Comparison of ENCODE assay signal across 20 cellular contexts in genomic region chr16:86151372-86151950, GRCh38.
"Had no signal": no experiment of that assay in that cellular context is flagged by ENCODE, and none has a peak within 500 bp of the region (broad histone marks: within the 10 kb centered on the region; RNA-seq: fewer than 3 reads in every experiment).

No MANE protein-coding gene starts in this region.

- H3K9me3 Mint-ChIP-seq: activated naive CD4-positive, alpha-beta T cell treated with anti-CD3 and anti-CD28 coated beads, Interleukin-2, amount 50 U/mL, for 72 hours; activated T-cell treated with anti-CD3 and anti-CD28 coated beads, Interleukin-2, amount 50 U/mL, for 24 hours; central memory CD8-positive, alpha-beta T cell; dendritic cell treated with granulocyte-macrophage colony-stimulating factor and Interleukin-4, amounts not matched to agents 40 ng/mL and 50 ng/mL, for 4 days; endodermal cell; stimulated activated naive CD8-positive, alpha-beta T cell treated with anti-CD3 and anti-CD28 coated beads, Interleukin-15, amount 100 ng/mL, for 72 hours had no signal

- DNase-seq: activated CD4-positive, alpha-beta T cell treated with anti-CD3 and anti-CD28 coated beads, Interleukin-2, amount 50 U/mL, for 4 hours; activated CD4-positive, CD25-positive, alpha-beta regulatory T cell treated with anti-CD3 and anti-CD28 coated beads, Interleukin-2, amount 50 U/mL, for 72 hours; activated effector memory CD4-positive, alpha-beta T cell treated with Interleukin-2 at 50 U/mL for 16 hours; activated T-cell treated with anti-CD3 and anti-CD28 coated beads, Interleukin-2, amount 50 U/mL, for 24 hours; amniotic stem cell; body of pancreas; endodermal cell; erythroblast; foreskin keratinocyte; heart left ventricle; midbrain; stimulated activated CD4-positive, alpha-beta T cell treated with anti-CD3 and anti-CD28 coated beads, Interleukin-15, amount 100 ng/mL, for 24 hours; stimulated activated CD4-positive, alpha-beta T cell treated with anti-CD3 and anti-CD28 coated beads, Interleukin-4, amount 100 ng/mL, for 24 hours; stimulated activated naive CD8-positive, alpha-beta T cell treated with anti-CD3 and anti-CD28 coated beads, Interleukin-15, amount 100 ng/mL, for 72 hours; T-helper 9 cell; thyroid gland had no signal

- H3K4me1 Mint-ChIP-seq: central memory CD8-positive, alpha-beta T cell; endodermal cell; stimulated activated naive CD8-positive, alpha-beta T cell treated with anti-CD3 and anti-CD28 coated beads, Interleukin-15, amount 100 ng/mL, for 72 hours had no signal

- H3K36me3 Mint-ChIP-seq: activated naive CD4-positive, alpha-beta T cell treated with anti-CD3 and anti-CD28 coated beads, Interleukin-2, amount 50 U/mL, for 72 hours had no signal

- H3K27ac Mint-ChIP-seq: activated naive CD4-positive, alpha-beta T cell treated with anti-CD3 and anti-CD28 coated beads, Interleukin-2, amount 50 U/mL, for 72 hours; activated T-cell treated with anti-CD3 and anti-CD28 coated beads, Interleukin-2, amount 50 U/mL, for 24 hours; dendritic cell treated with granulocyte-macrophage colony-stimulating factor and Interleukin-4, amounts not matched to agents 40 ng/mL and 50 ng/mL, for 4 days had no signal

- H3K4me3 ChIP-seq: body of pancreas, heart left ventricle, thyroid gland had no signal

- ATAC-seq: activated naive CD4-positive, alpha-beta T cell treated with anti-CD3 and anti-CD28 coated beads, Interleukin-2, amount 50 U/mL, for 72 hours; body of pancreas; foreskin keratinocyte; heart left ventricle; stimulated activated naive CD8-positive, alpha-beta T cell treated with anti-CD3 and anti-CD28 coated beads, Interleukin-15, amount 100 ng/mL, for 72 hours had no signal

- H3K27ac ChIP-seq: body of pancreas, foreskin keratinocyte, thyroid gland had no signal

- H3K9me3 ChIP-seq: body of pancreas, thyroid gland had no signal

- H3K4me3 Mint-ChIP-seq: activated T-cell treated with anti-CD3 and anti-CD28 coated beads, Interleukin-2, amount 50 U/mL, for 24 hours; central memory CD8-positive, alpha-beta T cell; dendritic cell treated with granulocyte-macrophage colony-stimulating factor and Interleukin-4, amounts not matched to agents 40 ng/mL and 50 ng/mL, for 4 days; endodermal cell; nephron; stimulated activated naive CD8-positive, alpha-beta T cell treated with anti-CD3 and anti-CD28 coated beads, Interleukin-15, amount 100 ng/mL, for 72 hours had no signal

- H3K4me1 ChIP-seq: body of pancreas, foreskin keratinocyte, heart left ventricle, thyroid gland had no signal

- H3K27me3 ChIP-seq: body of pancreas, foreskin keratinocyte, thyroid gland had no signal

- H3K36me3 ChIP-seq: heart left ventricle, thyroid gland had no signal
